In genomic region chr15:100338971-100339444, GRCh38 we compare ENCODE assay signal across 8 cellular contexts. TPM values are rescaled to one million over a fixed set of nuclear protein-coding genes. Genes with fewer than 3 reads are reported as not detected.
DNase-seq lines count a peak whose midpoint lies in the region; ATAC-seq and TF ChIP-seq lines count a peak whose summit lies in the region.

No MANE protein-coding gene starts in this region.

- peaks cover 4% of the 10 kb centered on the region for H3K27me3 Mint-ChIP-seq in glutamatergic neuron (ENCODE audit: unreplicated experiment)

- H3K4me3 Mint-ChIP-seq in glutamatergic neuron (ENCODE audit: unreplicated experiment): peak overlapping the region; percentile 38

- no peak overlapping the region for H3K27ac ChIP-seq in OCI-LY7 (ENCODE audit: low read depth, low read length, poor library complexity, severe bottlenecking)

- peaks cover 3% of the 10 kb centered on the region for H3K4me1 Mint-ChIP-seq in glutamatergic neuron (ENCODE audit: low read depth, unreplicated experiment)

- no peaks in the 10 kb centered on the region for H4K20me1 ChIP-seq in OCI-LY7 (ENCODE audit: insufficient read depth, low read length)

- H2AFZ ChIP-seq in OCI-LY7 (ENCODE audit: low read length): no peak overlapping the region

- no peaks in the 10 kb centered on the region for H3K9me3 ChIP-seq in OCI-LY7 (ENCODE audit: low read length)

- CTCF ChIA-PET in OCI-LY7 (lab: Charles Lee; ENCODE audit: unreplicated experiment): interaction anchor here (1.2 kb wide), 1 partner anchor 11 kb away, joined by 6 read pairs; no protein-coding TSS in a partner anchor

- peak; percentile 73 for TF ChIP-seq CTCF in OCI-LY7 (conservative IDR thresholded peaks at IDR 0.05; ENCODE audit: low read length)
- peak; percentile 71 for TF ChIP-seq CTCF in glutamatergic neuron (IDR thresholded peaks at IDR 0.05; ENCODE audit: partially characterized antibody, unreplicated experiment)

- no peak overlapping the region for H3K4me3 ChIP-seq in OCI-LY7 (ENCODE audit: low read depth, low read length, poor library complexity, severe bottlenecking)

- POLR2A ChIA-PET in OCI-LY7 (lab: Charles Lee): interaction anchor here (0.7 to 1.2 kb wide), 2 partner anchors 11 to 233 kb away, joined by 3 to 4 read pairs; no protein-coding TSS in a partner anchor

- ATAC-seq in HG02938 (IDR thresholded peaks at IDR 0.05; ENCODE audit: unreplicated experiment) (peak; percentile 33), HG03460 (IDR thresholded peaks at IDR 0.05; ENCODE audit: unreplicated experiment) (no peak), GM21381 (IDR thresholded peaks at IDR 0.05; ENCODE audit: unreplicated experiment) (no peak)

- no peak overlapping the region for H3K4me2 ChIP-seq in OCI-LY7 (ENCODE audit: low read length)

- no peaks in the 10 kb centered on the region for H3K79me2 ChIP-seq in OCI-LY7 (ENCODE audit: insufficient read depth, low read depth, low read length)

- H3K4me1 ChIP-seq in OCI-LY7 (ENCODE audit: insufficient read depth, low read length, poor library complexity, severe bottlenecking): no peaks in the 10 kb centered on the region

- intact Hi-C loops in OCI-LY7 (cut with micrococcal nuclease; ENCODE audit: unreplicated experiment): loop anchor here (5.0 to 10.0 kb wide), 2 partner anchors 134 to 407 kb away; no protein-coding TSS in a partner anchor

- DNase-seq in COR-L47 (lab: John Stamatoyannopoulos, UW): peak; percentile 74
- DNase-seq in OCI-LY7 (ENCODE audit: low spot score): peak; percentile 62
- DNase-seq in activated naive CD4-positive, alpha-beta T cell treated with anti-CD3 and anti-CD28 coated beads, Interleukin-2, amount 50 U/mL, for 16 hours: peak; percentile 57
- peak; percentile 72 for DNase-seq in glutamatergic neuron
- peak; percentile 87 for DNase-seq in pons (ENCODE audit: low spot score)

- no peaks in the 10 kb centered on the region for H3K36me3 ChIP-seq in OCI-LY7 (ENCODE audit: insufficient read depth, low read length)

- BruUV-seq in OCI-LY7 (replicated peaks; lab: Mats Ljungman, UMichigan): no TSS peak

- no peaks in the 10 kb centered on the region for H3K9me2 ChIP-seq in OCI-LY7 (ENCODE audit: insufficient read depth, low read length)

- H3K36me3 Mint-ChIP-seq in glutamatergic neuron (ENCODE audit: unreplicated experiment): no peaks in the 10 kb centered on the region

- H3K27ac Mint-ChIP-seq in glutamatergic neuron (ENCODE audit: unreplicated experiment): no peak overlapping the region

- H3K9me3 Mint-ChIP-seq in glutamatergic neuron (ENCODE audit: unreplicated experiment): peaks cover 9% of the 10 kb centered on the region

RNA-seq across cellular contexts. Expression of gene ADAMTS17, which starts 2.8 kb away (rescaled TPM):
- 0.28 TPM in 1 of 2 replicates, not detected in the other for total RNA-seq in OCI-LY7 (2014; rRNA removed; shearing (Covaris generic))
- total RNA-seq in OCI-LY7 (2022) (not detected in 2 replicates), glutamatergic neuron (ENCODE audit: unreplicated experiment) (6.8 TPM)
